Comparison of ENCODE assay signal across 1 cellular context in genomic region chr6:7152467-7152866, GRCh38.
TF ChIP-seq lines count a peak whose summit lies in the region.

No MANE protein-coding gene starts in this region.

TF ChIP-seq in K562, 482 proteins besides CTCF, POLR2A, EP300 and RAD21 (continued from another document):
- TF ChIP-seq E2F6 (IDR thresholded peaks at IDR 0.05; ENCODE audit: borderline replicate concordance in 1 of 2, extremely low read depth in 1 of 2, insufficient read depth in 1 of 2, insufficient read length in 1 of 2, low read depth in 1 of 2, low read length in 1 of 2, poor library complexity in 1 of 2, severe bottlenecking in 1 of 2): no peak
- TF ChIP-seq ZNF77 (CRISPR knock-in tag; IDR thresholded peaks at IDR 0.05): no peak
- TF ChIP-seq, protein P1, sequence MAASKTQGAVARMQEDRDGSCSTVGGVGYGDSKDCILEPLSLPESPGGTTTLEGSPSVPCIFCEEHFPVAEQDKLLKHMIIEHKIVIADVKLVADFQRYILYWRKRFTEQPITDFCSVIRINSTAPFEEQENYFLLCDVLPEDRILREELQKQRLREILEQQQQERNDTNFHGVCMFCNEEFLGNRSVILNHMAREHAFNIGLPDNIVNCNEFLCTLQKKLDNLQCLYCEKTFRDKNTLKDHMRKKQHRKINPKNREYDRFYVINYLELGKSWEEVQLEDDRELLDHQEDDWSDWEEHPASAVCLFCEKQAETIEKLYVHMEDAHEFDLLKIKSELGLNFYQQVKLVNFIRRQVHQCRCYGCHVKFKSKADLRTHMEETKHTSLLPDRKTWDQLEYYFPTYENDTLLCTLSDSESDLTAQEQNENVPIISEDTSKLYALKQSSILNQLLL (CRISPR knock-in tag; IDR thresholded peaks at IDR 0.05; ENCODE audit: borderline replicate concordance): no peak
- TF ChIP-seq, protein P2, sequence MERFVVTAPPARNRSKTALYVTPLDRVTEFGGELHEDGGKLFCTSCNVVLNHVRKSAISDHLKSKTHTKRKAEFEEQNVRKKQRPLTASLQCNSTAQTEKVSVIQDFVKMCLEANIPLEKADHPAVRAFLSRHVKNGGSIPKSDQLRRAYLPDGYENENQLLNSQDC (CRISPR knock-in tag; IDR thresholded peaks at IDR 0.05): no peak
